16 cellular contexts compared by ENCODE assay signal in genomic region chr3:64693031-64693430, GRCh38. TPM values are rescaled to one million over a fixed set of nuclear protein-coding genes. Genes with fewer than 3 reads are reported as not detected.
DNase-seq lines count a peak whose midpoint lies in the region; ATAC-seq, FAIRE-seq and TF ChIP-seq lines count a peak whose summit lies in the region.
"Had no signal": no experiment of that assay in that cellular context is flagged by ENCODE, and none has a peak within 500 bp of the region (broad histone marks: within the 10 kb centered on the region; RNA-seq: fewer than 3 reads in every experiment).

No MANE protein-coding gene starts in this region.

- TF ChIP-seq POLR2A in HepG2 (IDR thresholded peaks at IDR 0.05; ENCODE audit: insufficient read depth in 1 of 2, low read depth in 2 of 2, low read length in 2 of 2), result no peak

- no peaks in the 10 kb centered on the region for H3K79me2 ChIP-seq in HepG2 (ENCODE audit: insufficient read depth, low read length)

- no peak overlapping the region for H3K27ac ChIP-seq in liver (ENCODE audit: low read depth in 1 of 2, low read length in 2 of 2)
- no peak overlapping the region for H3K27ac ChIP-seq in HepG2 (ENCODE audit: extremely low read length, insufficient read depth, low read length)
- H3K27ac ChIP-seq: BLaER1 had no signal

- POLR2A ChIA-PET in HepG2 (lab: Yijun Ruan, JAX), result no interaction called here

- FAIRE-seq in HepG2 (lab: Jason Lieb, UNC), result no peak
- FAIRE-seq: H1 had no signal

- H3K4me3 ChIP-seq in liver (ENCODE audit: low read depth in 1 of 3, low read length in 3 of 3), result no peak overlapping the region
- no peak overlapping the region for H3K4me3 ChIP-seq in HepG2 (replicated peaks in 1 of 3; ENCODE audit: insufficient read depth in 1 of 3, low read depth in 2 of 3, low read length in 3 of 3)
- H3K4me3 ChIP-seq: BLaER1 had no signal

- no TSS peak for BruUV-seq in HepG2 (replicated peaks; lab: Mats Ljungman, UMichigan)

- no peaks in the 10 kb centered on the region for H4K20me1 ChIP-seq in HepG2 (ENCODE audit: insufficient read depth, low read length)
- H4K20me1 ChIP-seq: BLaER1 had no signal

- H3K4me2 ChIP-seq in HepG2 (ENCODE audit: low read depth, low read length), result no peak overlapping the region
- H3K4me2 ChIP-seq: BLaER1 had no signal

- H2AFZ ChIP-seq in HepG2 (ENCODE audit: low read length), result no peak overlapping the region

- TF ChIP-seq EP300 in HepG2 (IDR thresholded peaks at IDR 0.05; ENCODE audit: low read depth in 2 of 2, low read length in 2 of 2) (no peak), HepG2 (CRISPR knock-in tag; IDR thresholded peaks at IDR 0.05; ENCODE audit: borderline replicate concordance) (no peak)

- in situ Hi-C loops in HepG2 (cut with HindIII; ENCODE audit: extremely low pct_ligation_motif_present, low pct_unique_long_range_greater_than_20kb), result no loop called here

- intact Hi-C loops in HepG2 (cut with micrococcal nuclease; ENCODE audit: unreplicated experiment), result no loop called here

- TF ChIP-seq RAD21 in liver (IDR thresholded peaks at IDR 0.05) (no peak), HepG2 (CRISPR knock-in tag; IDR thresholded peaks at IDR 0.05) (no peak)

- H3K9me3 ChIP-seq in liver (ENCODE audit: control insufficient read depth in 4 of 4, low read length in 3 of 4), result no peaks in the 10 kb centered on the region
- H3K9me3 ChIP-seq in HepG2 (ENCODE audit: low read length), result no peaks in the 10 kb centered on the region

- CTCF ChIA-PET in HepG2 (lab: Yijun Ruan, JAX; ENCODE audit: low intra/inter-chr PET ratio, low total read pairs), result no interaction called here

- ATAC-seq in HepG2, result no peak

- H3K36me3 ChIP-seq in liver (ENCODE audit: control insufficient read depth in 4 of 4, insufficient read depth in 3 of 4, low read depth in 1 of 4, low read length in 3 of 4) (no peaks in the 10 kb centered on the region), HepG2 (replicated peaks in 1 of 2; ENCODE audit: control insufficient read depth in 1 of 2, insufficient read depth in 2 of 2, low read length in 2 of 2) (no peaks in the 10 kb centered on the region)
- H3K36me3 ChIP-seq: BLaER1 had no signal

- WGBS in liver, result 81% methylated on average over 3 of the region's 3 CpGs
- WGBS in HepG2 (ENCODE audit: low lambda C conversion rate), result 54% methylated on average over 3 of the region's 3 CpGs

- H3K4me1 ChIP-seq in liver (ENCODE audit: control insufficient read depth in 4 of 4, insufficient read depth in 4 of 4, low read length in 3 of 4) (peaks cover 0 to 8% (median 5%) of the 10 kb centered on the region in 4 donors), HepG2 (ENCODE audit: insufficient read depth, low read length) (0 out of 2 replicates have a peak, but pooled peaks cover 7% of the 10 kb centered on the region)

- TF ChIP-seq CTCF in liver (IDR thresholded peaks at IDR 0.05; ENCODE audit: low read depth, low read length, missing input control), result no peak
- TF ChIP-seq CTCF in HepG2 (CRISPR knock-in tag; IDR thresholded peaks at IDR 0.05), result no peak

- H3K27me3 ChIP-seq in liver (ENCODE audit: control insufficient read depth in 4 of 4, insufficient read depth in 4 of 4, low read length in 3 of 4) (peaks cover 0 to 3% (median 0%) of the 10 kb centered on the region in 4 donors), HepG2 (ENCODE audit: control insufficient read depth in 1 of 2, insufficient read depth in 2 of 2, low read length in 2 of 2) (peaks cover 4 to 14% of the 10 kb centered on the region in 2 experiments; a peak in 4 of 5 replicates)

- no peak for DNase-seq in HepG2 (ENCODE audit: low spot score)
- DNase-seq in glomerular visceral epithelial cell (ENCODE audit: extremely low spot score), result peak; percentile 7
- peak; percentile 59 to 65 for DNase-seq in lung microvascular endothelial cell (ENCODE audit: low read depth in 2 of 2)
- DNase-seq in NCI-H1105 (lab: John Stamatoyannopoulos, UW), result no peak
- DNase-seq in LoVo (ENCODE audit: low spot score), result no peak
- no peak for DNase-seq in NCI-H146 treated with DMSO at 0.1 percent for 48 hours (lab: John Stamatoyannopoulos, UW; ENCODE audit: unreplicated experiment)
- DNase-seq in activated gamma-delta T cell (lab: John Stamatoyannopoulos, UW), result no peak
- DNase-seq: 8988T; CD4-positive, alpha-beta memory T cell; DMS79 treated with DMSO at 0.1 percent for 48 hours; GF-D8; H9 had no signal

- H3K9ac ChIP-seq in liver (ENCODE audit: low read depth in 1 of 2, low read length in 2 of 2) (no peak overlapping the region), HepG2 (ENCODE audit: insufficient read depth, low read depth, low read length) (no peak overlapping the region)
- H3K9ac ChIP-seq: BLaER1 had no signal

TF ChIP-seq in liver, 16 proteins besides CTCF, POLR2A, EP300 and RAD21:
- TF ChIP-seq EGR1 (IDR thresholded peaks at IDR 0.05; ENCODE audit: low read depth in 2 of 2) (no peak), YY1 (IDR thresholded peaks at IDR 0.05) (no peak), NR2F2 (IDR thresholded peaks at IDR 0.05) (peak; percentile 46)

TF ChIP-seq in HepG2, 621 proteins besides CTCF, POLR2A, EP300 and RAD21:
- TF ChIP-seq ZNF597 (CRISPR knock-in tag; IDR thresholded peaks at IDR 0.05) (no peak), CSRNP1 (CRISPR knock-in tag; IDR thresholded peaks at IDR 0.05) (no peak), SRY (CRISPR knock-in tag; IDR thresholded peaks at IDR 0.05) (no peak), ZNF670 (CRISPR knock-in tag; IDR thresholded peaks at IDR 0.05; ENCODE audit: borderline replicate concordance) (no peak), MAFK (conservative IDR thresholded peaks at IDR 0.05 in 1 of 2, IDR thresholded peaks at IDR 0.05 in 1 of 2; ENCODE audit: low read length in 2 of 2) (0 out of 4 replicates have a peak, but pooled peaks of 1 of the 2 experiments have one; percentile 20)

RNA-seq across cellular contexts. Expression of gene ADAMTS9, which starts 5.2 kb away (rescaled TPM):
- 10 to 100 TPM; 13.5 to 13.8 TPM for total RNA-seq in liver
- 1 to 10 TPM; 1.2 to 1.3 TPM for polyA plus RNA-seq in liver
- total RNA-seq in HepG2 (2016; rRNA removed; fragmentation: Illumina TruSeq; extraction: Trizol), result 0.02 TPM in 1 of 2 replicates, not detected in the other
- total RNA-seq in HepG2 (2016; cell fraction: cytosol; rRNA removed; fragmentation: Illumina TruSeq; extraction: Trizol; ENCODE audit: low read depth), result not detected in 2 replicates
- total RNA-seq in HepG2 (2016; cell fraction: insoluble cytoplasmic fraction; rRNA removed; fragmentation: Illumina TruSeq; extraction: Trizol), result 0.06 TPM in 1 of 2 replicates, not detected in the other
- total RNA-seq in HepG2 (2016; cell fraction: membrane; rRNA removed; fragmentation: Illumina TruSeq; extraction: Trizol), result not detected in 2 replicates
- 0.12 TPM in 1 of 2 replicates, not detected in the other for total RNA-seq in HepG2 (2016; cell fraction: nucleus; rRNA removed; fragmentation: Illumina TruSeq; extraction: Trizol)
- polyA plus RNA-seq in HepG2 (2011; rRNA removed), result 0.09 TPM in 1 of 2 replicates, not detected in the other
- 0.01 TPM in 1 of 2 replicates, not detected in the other for polyA plus RNA-seq in HepG2 (2011; cell fraction: cytosol; rRNA removed)
- polyA plus RNA-seq in HepG2 (2011; cell fraction: nucleus; rRNA removed), result 0.02 and 0.05 TPM in 2 replicates
- 0.08 TPM in 1 of 2 replicates, not detected in the other for polyA plus RNA-seq in HepG2 (2012)
- polyA plus RNA-seq in HepG2 (2016; cell fraction: cytosol; fragmentation: Illumina TruSeq; extraction: Trizol; ENCODE audit: low read depth), result not detected in 2 replicates
- not detected in 2 replicates for polyA plus RNA-seq in HepG2 (2016; cell fraction: insoluble cytoplasmic fraction; fragmentation: Illumina TruSeq; extraction: Trizol; ENCODE audit: low read depth)
- not detected in 2 replicates for polyA plus RNA-seq in HepG2 (2016; cell fraction: membrane; fragmentation: Illumina TruSeq; extraction: Trizol; ENCODE audit: low read depth)
- not detected in 2 replicates for polyA plus RNA-seq in HepG2 (2016; cell fraction: nucleus; fragmentation: Illumina TruSeq; extraction: Trizol; ENCODE audit: insufficient read depth, low read depth)
- polyA minus RNA-seq in HepG2 (2011; rRNA and poly(A)+ RNA removed; ENCODE audit: low replicate concordance), result not detected in 2 replicates
- polyA minus RNA-seq in HepG2 (2011; cell fraction: cytosol; rRNA and poly(A)+ RNA removed), result not detected in 2 replicates
- 0.13 and 0.25 TPM in 2 replicates for polyA minus RNA-seq in HepG2 (2011; cell fraction: nucleus; rRNA and poly(A)+ RNA removed)
- 20.6 and 21.1 TPM in 2 replicates for total RNA-seq in lung microvascular endothelial cell
- total RNA-seq: CD4-positive, alpha-beta memory T cell had no signal
- polyA plus RNA-seq: CD14-positive monocyte; CD4-positive, alpha-beta memory T cell had no signal

Comparison
In these comparisons a context has a peak if more than half of its experiments do, and no peak if none do; other contexts are left out.
1. RNA of gene ADAMTS9, which starts 5.2 kb away (total RNA-seq): 20.6 to 21.1 TPM in lung microvascular endothelial cell and 13.5 to 13.8 TPM in liver; 0.02 to 0.12 TPM in HepG2; every median in the first group is over 10 times any median in the second.
2. DNase-seq: peak in glomerular visceral epithelial cell (single experiment) and lung microvascular endothelial cell (2 of 2); none in HepG2 (single experiment), NCI-H1105 (single experiment), LoVo (single experiment), NCI-H146 treated with DMSO at 0.1 percent for 48 hours (single experiment) and activated gamma-delta T cell (single experiment).